ENCODE assay signal across 26 cellular contexts in the genomic region with DNA sequence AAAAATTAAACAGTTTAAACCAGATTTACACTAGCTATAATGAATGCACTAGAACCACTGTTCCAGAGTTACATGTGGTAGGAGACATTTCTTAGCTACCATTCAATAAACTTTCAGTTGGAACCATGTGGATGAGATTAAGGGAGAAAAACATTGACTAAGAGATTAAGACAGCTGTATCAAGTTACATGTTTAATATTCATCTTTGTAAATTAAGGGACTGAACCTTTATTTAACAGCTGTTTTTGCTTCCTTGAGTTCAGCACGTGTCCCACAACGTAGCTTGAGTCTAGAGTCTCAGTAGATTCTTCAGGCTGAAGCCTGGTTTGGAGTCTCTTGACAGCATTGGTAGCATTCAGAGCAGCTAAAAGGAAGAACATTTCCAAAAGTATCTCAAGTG.
"Had no signal": no experiment of that assay in that cellular context is flagged by ENCODE, and none has a peak within 500 bp of the region (broad histone marks: within the 10 kb centered on the region; RNA-seq: fewer than 3 reads in every experiment).

No MANE protein-coding gene starts in this region.

- H3K4me3 ChIP-seq: body of pancreas, esophagus squamous epithelium, gastrocnemius medialis, heart right ventricle, ovary, psoas muscle, right lobe of liver, smooth muscle cell, testis had no signal

- H3K9me3 Mint-ChIP-seq: activated CD4-positive, alpha-beta memory T cell treated with anti-CD3 and anti-CD28 coated beads, Interleukin-2, amount 10 ng/mL, durations not matched to agents 7 days and 5 days; activated T-helper 17 cell treated with anti-CD3 and anti-CD28 coated beads, Interleukin-2, amount 50 U/mL, for 72 hours had no signal

- H3K4me3 Mint-ChIP-seq: activated B cell treated with CpG ODN at 0.5 μM for 24 hours; activated CD4-positive, alpha-beta memory T cell treated with anti-CD3 and anti-CD28 coated beads, Interleukin-2, amount 10 ng/mL, durations not matched to agents 7 days and 5 days; activated CD8-positive, alpha-beta memory T cell treated with anti-CD3 and anti-CD28 coated beads, Interleukin-2, amount 10 ng/mL, durations not matched to agents 7 days and 5 days; activated naive CD8-positive, alpha-beta T cell treated with anti-CD3 and anti-CD28 coated beads for 36 hours; activated T-helper 17 cell treated with anti-CD3 and anti-CD28 coated beads, Interleukin-2, amount 50 U/mL, for 72 hours; effector memory CD8-positive, alpha-beta T cell; immature natural killer cell; naive thymus-derived CD8-positive, alpha-beta T cell had no signal

- H3K4me2 ChIP-seq: smooth muscle cell had no signal

- H3K27ac ChIP-seq: body of pancreas, esophagus squamous epithelium, gastrocnemius medialis, heart right ventricle, ovary, psoas muscle, right lobe of liver, testis had no signal

- H3K36me3 ChIP-seq: ovary had no signal

- H3K4me1 Mint-ChIP-seq: activated CD4-positive, alpha-beta memory T cell treated with anti-CD3 and anti-CD28 coated beads, Interleukin-2, amount 10 ng/mL, durations not matched to agents 7 days and 5 days; activated CD8-positive, alpha-beta memory T cell treated with anti-CD3 and anti-CD28 coated beads, Interleukin-2, amount 10 ng/mL, durations not matched to agents 7 days and 5 days; activated naive CD8-positive, alpha-beta T cell treated with anti-CD3 and anti-CD28 coated beads for 36 hours; activated T-helper 17 cell treated with anti-CD3 and anti-CD28 coated beads, Interleukin-2, amount 50 U/mL, for 72 hours; immature natural killer cell had no signal

- H3K27me3 Mint-ChIP-seq: activated B cell treated with CpG ODN at 0.5 μM for 24 hours; activated CD4-positive, alpha-beta memory T cell treated with anti-CD3 and anti-CD28 coated beads, Interleukin-2, amount 10 ng/mL, durations not matched to agents 7 days and 5 days; activated CD8-positive, alpha-beta memory T cell treated with anti-CD3 and anti-CD28 coated beads, Interleukin-2, amount 10 ng/mL, durations not matched to agents 7 days and 5 days; activated naive CD8-positive, alpha-beta T cell treated with anti-CD3 and anti-CD28 coated beads for 36 hours; activated T-helper 17 cell treated with anti-CD3 and anti-CD28 coated beads, Interleukin-2, amount 50 U/mL, for 72 hours; effector memory CD8-positive, alpha-beta T cell; naive thymus-derived CD8-positive, alpha-beta T cell had no signal

- H3K27me3 ChIP-seq: body of pancreas, esophagus squamous epithelium, gastrocnemius medialis, heart right ventricle, ovary, right lobe of liver, testis had no signal

- H3K27ac Mint-ChIP-seq: activated B cell treated with CpG ODN at 0.5 μM for 24 hours; activated CD4-positive, alpha-beta memory T cell treated with anti-CD3 and anti-CD28 coated beads, Interleukin-2, amount 10 ng/mL, durations not matched to agents 7 days and 5 days; activated CD8-positive, alpha-beta memory T cell treated with anti-CD3 and anti-CD28 coated beads, Interleukin-2, amount 10 ng/mL, durations not matched to agents 7 days and 5 days; activated naive CD8-positive, alpha-beta T cell treated with anti-CD3 and anti-CD28 coated beads for 36 hours; activated T-helper 17 cell treated with anti-CD3 and anti-CD28 coated beads, Interleukin-2, amount 50 U/mL, for 72 hours; effector memory CD8-positive, alpha-beta T cell; immature natural killer cell; naive thymus-derived CD8-positive, alpha-beta T cell had no signal

- H3K4me1 ChIP-seq: body of pancreas, esophagus squamous epithelium, gastrocnemius medialis, heart right ventricle, psoas muscle, right lobe of liver, testis had no signal

- DNase-seq: activated B cell treated with CpG ODN at 0.5 μM for 24 hours; activated CD4-positive, alpha-beta memory T cell treated with anti-CD3 and anti-CD28 coated beads, Interleukin-2, amount 10 ng/mL, durations not matched to agents 7 days and 5 days; activated CD4-positive, alpha-beta T cell treated with anti-CD3 and anti-CD28 coated beads for 4 hours; activated CD8-positive, alpha-beta memory T cell treated with anti-CD3 and anti-CD28 coated beads, Interleukin-2, amount 10 ng/mL, durations not matched to agents 7 days and 5 days; activated naive CD4-positive, alpha-beta T cell; activated naive CD8-positive, alpha-beta T cell treated with anti-CD3 and anti-CD28 coated beads for 36 hours; activated T-cell treated with anti-CD3 and anti-CD28 coated beads, Interleukin-2, amount 50 U/mL, for 1 hour; body of pancreas; dermis blood vessel endothelial cell; effector memory CD8-positive, alpha-beta T cell; esophagus squamous epithelium; gastrocnemius medialis; heart right ventricle; immature natural killer cell; left ventricle myocardium superior; mesenchymal stem cell; naive thymus-derived CD8-positive, alpha-beta T cell; ovary; psoas muscle; right lobe of liver; stimulated activated CD4-positive, alpha-beta T cell treated with anti-CD3 and anti-CD28 coated beads, Interleukin-4, amount 100 ng/mL, for 1 hour; T-helper 1 cell; T-helper 9 cell; testis had no signal

- ATAC-seq: activated CD8-positive, alpha-beta memory T cell treated with anti-CD3 and anti-CD28 coated beads, Interleukin-2, amount 10 ng/mL, durations not matched to agents 7 days and 5 days; activated T-helper 17 cell treated with anti-CD3 and anti-CD28 coated beads, Interleukin-2, amount 50 U/mL, for 72 hours; body of pancreas; effector memory CD8-positive, alpha-beta T cell; gastrocnemius medialis; heart right ventricle; left ventricle myocardium superior; naive thymus-derived CD8-positive, alpha-beta T cell; psoas muscle; right lobe of liver had no signal

- H3K9me3 ChIP-seq: body of pancreas, esophagus squamous epithelium, gastrocnemius medialis, heart right ventricle, ovary, psoas muscle, right lobe of liver, testis had no signal
